Comparison of ENCODE assay signal across 16 cellular contexts in genomic region chr9:114499528-114499927, GRCh38.
DNase-seq lines count a peak whose midpoint lies in the region; ATAC-seq lines count a peak whose summit lies in the region.
"Had no signal": no experiment of that assay in that cellular context is flagged by ENCODE, and none has a peak within 500 bp of the region (broad histone marks: within the 10 kb centered on the region; RNA-seq: fewer than 3 reads in every experiment).

No MANE protein-coding gene starts in this region.

- ATAC-seq in HG02588 (IDR thresholded peaks at IDR 0.05; ENCODE audit: unreplicated experiment) = no peak
- ATAC-seq in HG03139 (IDR thresholded peaks at IDR 0.05; ENCODE audit: unreplicated experiment) = no peak
- no peak for ATAC-seq in GM21447 (IDR thresholded peaks at IDR 0.05; ENCODE audit: unreplicated experiment)

- peak overlapping the region; percentile 48 for H3K4me3 ChIP-seq in SK-N-MC

- H3K9ac ChIP-seq in SK-N-MC (ENCODE audit: insufficient read length) = no peak overlapping the region

- H3K36me3 ChIP-seq in SK-N-MC (ENCODE audit: insufficient read depth, low read length) = no peaks in the 10 kb centered on the region
- H3K36me3 ChIP-seq: brain microvascular endothelial cell had no signal

- DNase-seq in NCI-H2227 (lab: John Stamatoyannopoulos, UW; ENCODE audit: unreplicated experiment) (peak; percentile 32), NCI-H2227 treated with DMSO at 0.1 percent for 48 hours (lab: John Stamatoyannopoulos, UW) (no peak), SK-N-MC (ENCODE audit: low read depth, low spot score) (no peak)
- DNase-seq in activated CD4-positive, alpha-beta T cell treated with anti-CD3 and anti-CD28 coated beads, Interleukin-2, amount 50 U/mL, for 48 hours = no peak
- DNase-seq: activated CD4-positive, CD25-positive, alpha-beta regulatory T cell treated with anti-CD3 and anti-CD28 coated beads, Interleukin-2, amount 50 U/mL, for 72 hours; activated CD8-positive, alpha-beta memory T cell treated with anti-CD3 and anti-CD28 coated beads, Interleukin-2, amount 50 U/mL, for 48 hours; activated naive CD4-positive, alpha-beta T cell treated with anti-CD3 and anti-CD28 coated beads, Interleukin-2, amount 10 ng/mL, durations not matched to agents 7 days and 5 days; brain microvascular endothelial cell; mammary epithelial cell; small intestine; stimulated activated naive CD4-positive, alpha-beta T cell had no signal

- no peaks in the 10 kb centered on the region for H3K9me3 ChIP-seq in SK-N-MC (ENCODE audit: low read depth, low read length)

- H3K27me3 ChIP-seq in layer of hippocampus (ENCODE audit: control insufficient read depth, insufficient read depth, low read length) = no peaks in the 10 kb centered on the region

- H3K27ac ChIP-seq in SK-N-MC (peak overlapping the region; percentile 51), layer of hippocampus (ENCODE audit: low read depth, low read length) (peak overlapping the region; percentile 65)
- H3K27ac ChIP-seq: brain microvascular endothelial cell, RWPE1 had no signal
